In genomic region chr15:58393196-58393790, GRCh38 we compare ENCODE assay signal across 18 cellular contexts. TPM values are rescaled to one million over a fixed set of nuclear protein-coding genes. Genes with fewer than 3 reads are reported as not detected.
DNase-seq lines count a peak whose midpoint lies in the region; ATAC-seq and TF ChIP-seq lines count a peak whose summit lies in the region.
"Had no signal": no experiment of that assay in that cellular context is flagged by ENCODE, and none has a peak within 500 bp of the region (broad histone marks: within the 10 kb centered on the region; RNA-seq: fewer than 3 reads in every experiment).

No MANE protein-coding gene starts in this region.

- peaks cover 0 to 2% (median 0%) of the 10 kb centered on the region in 5 experiments for H3K9me3 Mint-ChIP-seq in brain
- H3K9me3 Mint-ChIP-seq: activated B cell treated with CpG ODN at 0.5 μM for 24 hours; CD4-positive, CD25-positive, alpha-beta regulatory T cell had no signal

- H3K27me3 ChIP-seq in psoas muscle (ENCODE audit: insufficient read depth in 3 of 3, low read length in 2 of 3), result peaks cover 0 to 1% (median 0%) of the 10 kb centered on the region in 3 donors
- H3K27me3 ChIP-seq: cardiac muscle cell, right atrium auricular region, uterus had no signal

- no peaks in the 10 kb centered on the region for H3K36me3 Mint-ChIP-seq in brain

- intact Hi-C loops in psoas muscle (cut with DNase I), result loop anchor here in 1 of 2 donors (5.0 kb wide), 1 partner anchor 36 kb away; no protein-coding TSS in a partner anchor

- TF ChIP-seq CTCF in brain (conservative IDR thresholded peaks at IDR 0.05), result no peak
- TF ChIP-seq CTCF in psoas muscle (IDR thresholded peaks at IDR 0.05), result no peak

- ATAC-seq in GM21723 (IDR thresholded peaks at IDR 0.05; ENCODE audit: unreplicated experiment) (no peak), psoas muscle (no peak)

- peaks cover 47% of the 10 kb centered on the region for H3K4me1 Mint-ChIP-seq in brain
- H3K4me1 Mint-ChIP-seq: activated B cell treated with CpG ODN at 0.5 μM for 24 hours had no signal

- WGBS in mesodermal cell (ENCODE audit: insufficient coverage in 2 of 2), 2 experiments, result 76 to 92% methylated on average over 3 to 4 of the region's 5 CpGs
- WGBS in psoas muscle, 3 donors, result 63 to 70% (median 69%) methylated on average over 5 of the region's 5 CpGs

- H3K9me3 ChIP-seq in mesodermal cell (ENCODE audit: control insufficient read depth, low read length) (no peaks in the 10 kb centered on the region), psoas muscle (no peaks in the 10 kb centered on the region)
- H3K9me3 ChIP-seq: right atrium auricular region, uterus had no signal

- no peaks in the 10 kb centered on the region for H3K36me3 ChIP-seq in mesodermal cell (ENCODE audit: control insufficient read depth, insufficient read depth, low read length)
- H3K36me3 ChIP-seq in psoas muscle (ENCODE audit: insufficient read depth in 1 of 2, low read depth in 1 of 2), result no peaks in the 10 kb centered on the region
- H3K36me3 ChIP-seq: cardiac muscle cell, right atrium auricular region, uterus had no signal

- no peak overlapping the region for H3K4me3 Mint-ChIP-seq in brain
- H3K4me3 Mint-ChIP-seq: activated B cell treated with CpG ODN at 0.5 μM for 24 hours; CD4-positive, CD25-positive, alpha-beta regulatory T cell had no signal

- H3K4me3 ChIP-seq in mesodermal cell (ENCODE audit: extremely low read depth, insufficient read depth, low read length, poor library complexity, severe bottlenecking), result no peak overlapping the region
- H3K4me3 ChIP-seq in psoas muscle, result no peak overlapping the region
- H3K4me3 ChIP-seq: cardiac muscle cell, right atrium auricular region, uterus had no signal

- H3K27ac ChIP-seq in mesodermal cell (ENCODE audit: low read depth, low read length, severe bottlenecking) (peak overlapping the region; percentile 52), psoas muscle (no peak overlapping the region)
- H3K27ac ChIP-seq: cardiac muscle cell, right atrium auricular region had no signal

- H3K27ac Mint-ChIP-seq in brain, result peak overlapping the region in 3 of 5 experiments; percentile 33 to 69 (median 60)
- H3K27ac Mint-ChIP-seq: activated B cell treated with CpG ODN at 0.5 μM for 24 hours; CD4-positive, CD25-positive, alpha-beta regulatory T cell had no signal

- peaks cover 20% of the 10 kb centered on the region for H3K4me1 ChIP-seq in mesodermal cell (ENCODE audit: control insufficient read depth, insufficient read depth, low read length, poor library complexity, severe bottlenecking)
- H3K4me1 ChIP-seq in psoas muscle, result no peaks in the 10 kb centered on the region
- H3K4me1 ChIP-seq: right atrium auricular region, uterus had no signal

- DNase-seq in NCI-H2227 treated with DMSO at 0.1 percent for 48 hours (lab: John Stamatoyannopoulos, UW) (peak; percentile 1), NCI-H2227 (lab: John Stamatoyannopoulos, UW; ENCODE audit: unreplicated experiment) (no peak), superior temporal gyrus (ENCODE audit: extremely low spot score) (peak; percentile 23), psoas muscle (no peak)
- DNase-seq in activated CD8-positive, alpha-beta memory T cell treated with anti-CD3 and anti-CD28 coated beads for 24 hours, result no peak
- DNase-seq: activated B cell treated with CpG ODN at 0.5 μM for 24 hours; activated CD8-positive, alpha-beta memory T cell treated with anti-CD3 and anti-CD28 coated beads, Interleukin-2, amount 50 U/mL, for 48 hours; activated naive CD4-positive, alpha-beta T cell treated with anti-CD3 and anti-CD28 coated beads, Interleukin-2, amount 50 U/mL, for 16 hours; CD4-positive, CD25-positive, alpha-beta regulatory T cell; MM.1S; stimulated activated CD4-positive, alpha-beta T cell treated with anti-CD3 and anti-CD28 coated beads, Interleukin-2, amount 100 ng/mL, for 48 hours; SW 1271; uterus had no signal

- peaks cover 11% of the 10 kb centered on the region for H3K27me3 Mint-ChIP-seq in brain

RNA-seq across cellular contexts. Expression of gene LIPC, which starts 38.5 kb away (rescaled TPM):
- polyA plus RNA-seq in brain (ENCODE audit: insufficient read depth, low read depth, low replicate concordance) (0.63 TPM), psoas muscle (under 1 TPM in 1 of 3 donors, not detected in 2; 0.01 TPM)
- polyA plus RNA-seq in mesodermal cell (2013, experiment 1 of 2), result not detected
- not detected for polyA plus RNA-seq in mesodermal cell (2013, experiment 2 of 2)
- not detected for total RNA-seq in psoas muscle
- total RNA-seq: activated B cell treated with CpG ODN at 0.5 μM for 24 hours, cardiac muscle cell had no signal
- polyA plus RNA-seq: cardiac muscle cell had no signal

Comparison
In these comparisons a context has a peak if more than half of its experiments do, and no peak if none do; other contexts are left out.
1. DNase-seq: peak in NCI-H2227 treated with DMSO at 0.1 percent for 48 hours (single experiment) and superior temporal gyrus (single experiment); none in NCI-H2227 (single experiment), activated CD8-positive, alpha-beta memory T cell treated with anti-CD3 and anti-CD28 coated beads for 24 hours (single experiment) and psoas muscle (0 of 2).